Comparison of ENCODE assay signal across 9 cellular contexts in the genomic region with DNA sequence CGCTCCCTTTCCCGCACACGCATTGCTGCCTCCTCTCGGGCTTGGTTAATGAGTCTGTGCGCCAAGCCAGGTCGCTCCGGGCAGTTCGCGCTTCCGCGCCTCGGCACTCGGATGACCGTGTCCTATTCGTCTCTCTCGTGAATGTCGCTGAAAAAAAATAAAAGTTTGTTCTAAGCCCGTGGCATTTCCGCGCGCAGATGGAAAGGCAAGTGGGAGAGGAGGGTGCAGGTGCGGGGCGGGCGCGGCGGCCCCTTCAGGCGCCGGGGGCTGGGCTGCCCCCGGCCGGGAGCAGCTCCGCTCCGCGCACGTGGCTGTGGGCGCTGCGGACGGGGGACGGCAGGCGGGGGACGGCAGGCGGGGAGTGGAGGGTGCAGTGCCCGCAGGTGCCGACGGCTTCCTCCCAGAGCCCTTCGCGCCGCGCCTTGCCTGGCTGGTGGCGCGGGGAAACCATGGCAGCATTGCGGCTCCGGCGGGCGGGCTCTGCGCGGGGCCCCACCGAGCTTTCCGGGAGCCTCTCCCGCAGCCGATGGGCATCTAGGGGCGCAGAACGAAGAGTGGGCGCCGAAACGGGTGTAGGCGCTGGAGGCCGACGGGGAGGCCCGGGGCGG.
DNase-seq lines count a peak whose midpoint lies in the region; ATAC-seq, FAIRE-seq and TF ChIP-seq lines count a peak whose summit lies in the region.
"Had no signal": no experiment of that assay in that cellular context is flagged by ENCODE, and none has a peak within 500 bp of the region (broad histone marks: within the 10 kb centered on the region; RNA-seq: fewer than 3 reads in every experiment).

No MANE protein-coding gene starts in this region.

- H3K4me1 Mint-ChIP-seq in memory B cell, result peaks cover 2% of the 10 kb centered on the region
- peaks cover 17% of the 10 kb centered on the region for H3K4me1 Mint-ChIP-seq in HFFc6 (ENCODE audit: low read depth)

- H3K4me3 Mint-ChIP-seq in memory B cell, result peak overlapping the region; percentile 67
- H3K4me3 Mint-ChIP-seq in HFFc6, result no peak overlapping the region

- peak; percentile 76 for DNase-seq in DMS 273 (lab: John Stamatoyannopoulos, UW; ENCODE audit: unreplicated experiment)
- DNase-seq in DMS 273 treated with DMSO at 0.1 percent for 48 hours (lab: John Stamatoyannopoulos, UW), result no peak
- DNase-seq in NCI-H2171 treated with DMSO at 0.1 percent for 48 hours (lab: John Stamatoyannopoulos, UW), result peak; percentile 54
- peak; percentile 49 to 51 for DNase-seq in cardiac fibroblast (ENCODE audit: low read depth in 2 of 2)
- DNase-seq in memory B cell (ENCODE audit: low spot score in 2 of 2), result no peak
- DNase-seq in HFFc6, result no peak
- no peak for DNase-seq in HUDEP-2 (lab: John Stamatoyannopoulos, UW; ENCODE audit: unreplicated experiment in 76 of 76)
- DNase-seq in H54 (ENCODE audit: insufficient read length, low spot score), result no peak

- H3K4me3 ChIP-seq in cardiac fibroblast (replicated peaks in 1 of 2; ENCODE audit: low read depth in 2 of 2, low read length in 2 of 2), result peak overlapping the region; percentile 55 to 58

- peaks cover 16% of the 10 kb centered on the region for H3K27me3 Mint-ChIP-seq in memory B cell
- H3K27me3 Mint-ChIP-seq in HFFc6 (ENCODE audit: insufficient read depth), result peaks cover 32% of the 10 kb centered on the region

- FAIRE-seq in H54 (lab: Jason Lieb, UNC), result no peak
- FAIRE-seq: A204.1 had no signal

- no peak for TF ChIP-seq POLR2A in H54 (IDR thresholded peaks at IDR 0.05; ENCODE audit: low read depth, low read length)

- TF ChIP-seq CTCF in cardiac fibroblast (IDR thresholded peaks at IDR 0.05; ENCODE audit: low read depth, low read length) (peak; percentile 3), HFFc6 (IDR thresholded peaks at IDR 0.05) (no peak)

- no peak for ATAC-seq in memory B cell (ENCODE audit: low read depth)

- H3K9me3 Mint-ChIP-seq in memory B cell (no peaks in the 10 kb centered on the region), HFFc6 (no peaks in the 10 kb centered on the region)

- H3K36me3 Mint-ChIP-seq in memory B cell, result no peaks in the 10 kb centered on the region
- no peaks in the 10 kb centered on the region for H3K36me3 Mint-ChIP-seq in HFFc6 (ENCODE audit: low read depth)

- H3K27ac Mint-ChIP-seq in memory B cell (no peak overlapping the region), HFFc6 (no peak overlapping the region)

Comparison
In these comparisons a context has a peak if more than half of its experiments do, and no peak if none do; other contexts are left out.
1. DNase-seq: peak in DMS 273 (single experiment), NCI-H2171 treated with DMSO at 0.1 percent for 48 hours (single experiment) and cardiac fibroblast (2 of 2); none in DMS 273 treated with DMSO at 0.1 percent for 48 hours (single experiment), memory B cell (0 of 2), HFFc6 (single experiment), HUDEP-2 (0 of 76) and H54 (single experiment).